ENCODE assay signal across 15 cellular contexts in the genomic region with DNA sequence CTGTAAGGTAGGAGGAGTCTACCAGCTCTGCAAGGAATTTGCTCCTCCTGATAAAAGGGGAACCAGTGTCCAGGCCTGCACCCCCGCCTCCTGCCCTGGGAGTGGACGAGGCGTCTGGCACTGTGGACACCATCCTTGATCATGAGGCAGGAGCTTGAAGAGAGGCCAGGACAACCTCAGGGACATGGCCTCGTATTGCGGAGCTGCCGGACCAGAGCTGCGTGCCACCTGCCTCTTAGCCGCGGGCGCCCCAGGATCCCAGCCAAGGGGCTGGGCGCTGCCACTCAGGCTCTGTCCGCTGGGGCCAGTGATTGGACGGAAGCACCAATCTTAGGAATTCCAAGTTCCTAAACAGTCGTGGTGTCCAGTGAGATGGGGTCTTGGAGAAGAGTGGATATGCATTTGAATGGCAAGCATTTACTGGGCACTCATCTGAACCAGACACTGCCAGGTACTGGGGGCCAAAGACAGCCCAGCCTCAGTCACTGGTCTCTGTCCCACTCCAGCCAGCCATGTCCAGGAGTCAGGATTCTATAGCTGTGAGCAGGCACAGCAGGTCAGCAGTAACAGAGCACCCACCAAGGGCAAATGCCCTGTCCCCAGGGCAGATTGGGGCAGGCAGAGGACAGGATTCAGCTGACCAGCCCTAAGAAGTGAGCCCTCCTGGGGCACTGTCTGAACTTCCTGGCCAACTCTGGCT. TPM values are rescaled to one million over a fixed set of nuclear protein-coding genes. Genes with fewer than 3 reads are reported as not detected.
A peak's percentile ranks its signal among the peaks of the same experiment; 100 is the strongest.
DNase-seq lines count a peak whose midpoint lies in the region; ATAC-seq and TF ChIP-seq lines count a peak whose summit lies in the region.
"Had no signal": no experiment of that assay in that cellular context is flagged by ENCODE, and none has a peak within 500 bp of the region (broad histone marks: within the 10 kb centered on the region; RNA-seq: fewer than 3 reads in every experiment).

No MANE protein-coding gene starts in this region.

- H3K4me2 ChIP-seq in fibroblast of lung (ENCODE audit: extremely low read depth, insufficient read depth, low read length), result no peak overlapping the region
- H3K4me2 ChIP-seq: GM23338 had no signal

- no peak overlapping the region for H2AFZ ChIP-seq in fibroblast of lung (ENCODE audit: low read length)
- H2AFZ ChIP-seq: GM23338 had no signal

- BruUV-seq in Calu3 (replicated peaks; lab: Mats Ljungman, UMichigan), result no TSS peak

- H3K9ac ChIP-seq in fibroblast of lung (ENCODE audit: insufficient read depth, low read length), result no peak overlapping the region

- H3K4me1 ChIP-seq in fibroblast of lung (ENCODE audit: control insufficient read depth, extremely low read depth, insufficient read depth, low read length), result peaks cover 4% of the 10 kb centered on the region
- H3K4me1 ChIP-seq: Caco-2, SJCRH30 had no signal

- intact Hi-C loops in Calu3 (cut with micrococcal nuclease; ENCODE audit: unreplicated experiment), result no loop called here

- DNase-seq in Calu3, result no peak
- no peak for DNase-seq in RWPE1 (ENCODE audit: low spot score)
- no peak for DNase-seq in fibroblast of lung (ENCODE audit: low read depth in 2 of 2)
- no peak for DNase-seq in NCI-H2196 treated with DMSO at 0.1 percent for 48 hours (lab: John Stamatoyannopoulos, UW; ENCODE audit: unreplicated experiment)
- DNase-seq in D341Med (ENCODE audit: low spot score), result no peak
- DNase-seq: Caco-2; CD4-positive, alpha-beta T cell; NCI-H1436; NCI-H1930; NCI-H345; NCI-H526; SJCRH30 had no signal

- H3K36me3 Mint-ChIP-seq in Calu3 (ENCODE audit: insufficient read depth, unreplicated experiment), result peaks cover 15% of the 10 kb centered on the region
- no peaks in the 10 kb centered on the region for H3K36me3 Mint-ChIP-seq in stimulated activated memory B cell treated with anti-CD40 and anti-IgM and Interleukin-4, amounts not matched to agents 10 μg/mL and 1 μg/mL and 100 μg/mL, for 72 hours

- POLR2A ChIA-PET in RWPE1 (lab: Yijun Ruan, JAX; ENCODE audit: low non-redundant PET), result no interaction called here

- H3K4me3 Mint-ChIP-seq in Calu3 (ENCODE audit: low read depth, unreplicated experiment), result no peak overlapping the region
- no peak overlapping the region for H3K4me3 Mint-ChIP-seq in stimulated activated memory B cell treated with anti-CD40 and anti-IgM and Interleukin-4, amounts not matched to agents 10 μg/mL and 1 μg/mL and 100 μg/mL, for 72 hours
- H3K4me3 Mint-ChIP-seq: CD4-positive, alpha-beta T cell; GM23338 had no signal

- ATAC-seq in stimulated activated memory B cell treated with anti-CD40 and anti-IgM and Interleukin-4, amounts not matched to agents 10 μg/mL and 1 μg/mL and 100 μg/mL, for 72 hours, result no peak
- no peak for ATAC-seq in GM19452 (IDR thresholded peaks at IDR 0.05; ENCODE audit: unreplicated experiment)
- ATAC-seq: GM23338 had no signal

- no peaks in the 10 kb centered on the region for H3K4me1 Mint-ChIP-seq in Calu3 (ENCODE audit: low read depth, unreplicated experiment)
- peaks cover 15% of the 10 kb centered on the region for H3K4me1 Mint-ChIP-seq in stimulated activated memory B cell treated with anti-CD40 and anti-IgM and Interleukin-4, amounts not matched to agents 10 μg/mL and 1 μg/mL and 100 μg/mL, for 72 hours
- H3K4me1 Mint-ChIP-seq: GM23338 had no signal

- no peaks in the 10 kb centered on the region for H3K9me3 ChIP-seq in fibroblast of lung (ENCODE audit: control insufficient read depth, insufficient read depth, low read depth, low read length)
- H3K9me3 ChIP-seq: SJCRH30 had no signal

- no peaks in the 10 kb centered on the region for H3K79me2 ChIP-seq in fibroblast of lung (ENCODE audit: control insufficient read depth, insufficient read depth, low read length)

- CTCF ChIA-PET in Calu3 (lab: Charles Lee), result no interaction called here
- CTCF ChIA-PET in RWPE1 (lab: Yijun Ruan, JAX), result interaction anchor here (0.7 kb wide), 1 partner anchor 134 kb away, joined by 5 read pairs; no protein-coding TSS in a partner anchor

- H3K27ac ChIP-seq in RWPE1 (peak overlapping the region; percentile 84), fibroblast of lung (ENCODE audit: insufficient read depth, low read length) (peak overlapping the region; percentile 89)
- H3K27ac ChIP-seq: SJCRH30 had no signal

- H3K27me3 ChIP-seq in fibroblast of lung (ENCODE audit: control insufficient read depth, insufficient read depth, low read length), result no peaks in the 10 kb centered on the region
- H3K27me3 ChIP-seq: SJCRH30 had no signal

- H4K20me1 ChIP-seq in fibroblast of lung (ENCODE audit: control insufficient read depth, extremely low read depth, insufficient read depth, low read length), result no peaks in the 10 kb centered on the region

- H3K27me3 Mint-ChIP-seq in Calu3 (ENCODE audit: unreplicated experiment), result no peaks in the 10 kb centered on the region
- peaks cover 9% of the 10 kb centered on the region for H3K27me3 Mint-ChIP-seq in stimulated activated memory B cell treated with anti-CD40 and anti-IgM and Interleukin-4, amounts not matched to agents 10 μg/mL and 1 μg/mL and 100 μg/mL, for 72 hours

- H3K36me3 ChIP-seq in fibroblast of lung (ENCODE audit: control insufficient read depth, insufficient read depth, low read length), result no peaks in the 10 kb centered on the region
- H3K36me3 ChIP-seq: SJCRH30 had no signal

- no peaks in the 10 kb centered on the region for H3K9me3 Mint-ChIP-seq in Calu3 (ENCODE audit: low read depth, unreplicated experiment)
- peaks cover 3% of the 10 kb centered on the region for H3K9me3 Mint-ChIP-seq in stimulated activated memory B cell treated with anti-CD40 and anti-IgM and Interleukin-4, amounts not matched to agents 10 μg/mL and 1 μg/mL and 100 μg/mL, for 72 hours
- H3K9me3 Mint-ChIP-seq: CD4-positive, alpha-beta T cell had no signal

- no peak overlapping the region for H3K4me3 ChIP-seq in fibroblast of lung (replicated peaks in 1 of 4; ENCODE audit: control extremely low read depth in 1 of 4, insufficient read depth in 1 of 4, low read depth in 3 of 4, low read length in 4 of 4)
- H3K4me3 ChIP-seq: GM23338, SJCRH30 had no signal

- TF ChIP-seq CTCF in Calu3 (IDR thresholded peaks at IDR 0.05; ENCODE audit: unreplicated experiment) (no peak), RWPE1 (conservative IDR thresholded peaks at IDR 0.05; ENCODE audit: low read depth) (no peak), fibroblast of lung (conservative IDR thresholded peaks at IDR 0.05 in 1 of 2, IDR thresholded peaks at IDR 0.05 in 1 of 2; ENCODE audit: low read depth in 1 of 2, low read length in 2 of 2) (no peak)

- peak overlapping the region; percentile 87 for H3K27ac Mint-ChIP-seq in Calu3 (ENCODE audit: unreplicated experiment)
- H3K27ac Mint-ChIP-seq in stimulated activated memory B cell treated with anti-CD40 and anti-IgM and Interleukin-4, amounts not matched to agents 10 μg/mL and 1 μg/mL and 100 μg/mL, for 72 hours, result peak overlapping the region; percentile 74
- H3K27ac Mint-ChIP-seq: CD4-positive, alpha-beta T cell; GM23338 had no signal

RNA-seq across cellular contexts. Expression of gene ANKRD10, which starts 39.1 kb away (rescaled TPM):
- total RNA-seq in Calu3 (2022) (109 and 120 TPM in 2 replicates), fibroblast of lung (106 and 130 TPM in 2 replicates)
- 25.5 and 29.5 TPM in 2 replicates for polyA plus RNA-seq in fibroblast of lung
- 18.2 and 21.1 TPM in 2 replicates for polyA plus RNA-seq in fibroblast of lung (2012)
- polyA minus RNA-seq in fibroblast of lung (ENCODE audit: low replicate concordance), result 13.5 and 14.8 TPM in 2 replicates
